15 cellular contexts compared by ENCODE assay signal in genomic region chr7:135362871-135363270, GRCh38.
DNase-seq lines count a peak whose midpoint lies in the region; ATAC-seq and TF ChIP-seq lines count a peak whose summit lies in the region.
"Had no signal": no experiment of that assay in that cellular context is flagged by ENCODE, and none has a peak within 500 bp of the region (broad histone marks: within the 10 kb centered on the region; RNA-seq: fewer than 3 reads in every experiment).

No MANE protein-coding gene starts in this region.

- H3K9ac ChIP-seq in HCT116 (ENCODE audit: low read length), result no peak overlapping the region

- H3K27me3 Mint-ChIP-seq in effector memory CD8-positive, alpha-beta T cell, result no peaks in the 10 kb centered on the region
- H3K27me3 Mint-ChIP-seq: activated naive CD8-positive, alpha-beta T cell treated with anti-CD3 and anti-CD28 coated beads, Interleukin-2, amount 50 U/mL, for 24 hours had no signal

- no peak overlapping the region for H3K4me2 ChIP-seq in HCT116 (ENCODE audit: low read length)

- H3K27me3 ChIP-seq in BE2C (no peaks in the 10 kb centered on the region), HCT116 (ENCODE audit: insufficient read depth, low read length) (no peaks in the 10 kb centered on the region), brain microvascular endothelial cell (replicated peaks) (no peaks in the 10 kb centered on the region), upper lobe of left lung (no peaks in the 10 kb centered on the region)
- H3K27me3 ChIP-seq: ovary had no signal

- H3K27ac Mint-ChIP-seq in effector memory CD8-positive, alpha-beta T cell, result no peak overlapping the region
- H3K27ac Mint-ChIP-seq: activated naive CD8-positive, alpha-beta T cell treated with anti-CD3 and anti-CD28 coated beads, Interleukin-2, amount 50 U/mL, for 24 hours had no signal

- TF ChIP-seq POLR2A in HCT116 (IDR thresholded peaks at IDR 0.05; ENCODE audit: borderline replicate concordance, extremely low read depth, insufficient read depth, insufficient read length) (no peak), upper lobe of left lung (IDR thresholded peaks at IDR 0.05) (no peak)

- no peaks in the 10 kb centered on the region for H3K9me2 ChIP-seq in HCT116 (ENCODE audit: insufficient read depth)

- no peaks in the 10 kb centered on the region for H3K9me3 ChIP-seq in BE2C
- H3K9me3 ChIP-seq in HCT116 (ENCODE audit: control insufficient read depth in 1 of 2, insufficient read depth in 1 of 2, low read depth in 1 of 2, low read length in 2 of 2), result no peaks in the 10 kb centered on the region
- no peaks in the 10 kb centered on the region for H3K9me3 ChIP-seq in upper lobe of left lung
- H3K9me3 ChIP-seq: ovary had no signal

- ATAC-seq in HCT116, result peak; percentile 47; the same call in 1 of the 2 replicates
- ATAC-seq in upper lobe of left lung (ENCODE audit: low FRiP score in 2 of 2), result no peak
- no peak for ATAC-seq in effector memory CD8-positive, alpha-beta T cell (replicated peaks)
- ATAC-seq in GM21526 (IDR thresholded peaks at IDR 0.05; ENCODE audit: low FRiP score, unreplicated experiment), result no peak
- ATAC-seq: activated naive CD8-positive, alpha-beta T cell treated with anti-CD3 and anti-CD28 coated beads, Interleukin-2, amount 50 U/mL, for 24 hours; GM12878; left ventricle myocardium superior had no signal

- TF ChIP-seq RAD21 in HCT116 (IDR thresholded peaks at IDR 0.05; ENCODE audit: low read depth), result no peak

- POLR2A ChIA-PET in HCT116 (lab: Charles Lee) (no interaction called here), RWPE1 (lab: Yijun Ruan, JAX; ENCODE audit: low non-redundant PET) (no interaction called here)

- DNase-seq in BE2C (no peak), HCT116 (ENCODE audit: low read depth, low spot score) (no peak), brain microvascular endothelial cell (no peak), iPS-NIHi7 (ENCODE audit: extremely low spot score) (peak; percentile 51), upper lobe of left lung (no peak), RWPE1 (ENCODE audit: low spot score) (no peak)
- no peak for DNase-seq in effector memory CD8-positive, alpha-beta T cell
- DNase-seq: activated naive CD8-positive, alpha-beta T cell treated with anti-CD3 and anti-CD28 coated beads, Interleukin-2, amount 50 U/mL, for 24 hours; left ventricle myocardium superior; NCI-H2171; NCI-H82; ovary; stimulated activated CD4-positive, alpha-beta T cell treated with anti-CD3 and anti-CD28 coated beads, Interleukin-4, amount 100 ng/mL, for 24 hours had no signal

- peaks cover 2 to 3% of the 10 kb centered on the region in 2 donors for H3K4me1 Mint-ChIP-seq in effector memory CD8-positive, alpha-beta T cell (ENCODE audit: low read depth in 2 of 2)
- H3K4me1 Mint-ChIP-seq: activated naive CD8-positive, alpha-beta T cell treated with anti-CD3 and anti-CD28 coated beads, Interleukin-2, amount 50 U/mL, for 24 hours had no signal

- TF ChIP-seq CTCF in BE2C (IDR thresholded peaks at IDR 0.05; ENCODE audit: low read depth, low read length), result peak; percentile 29
- TF ChIP-seq CTCF in HCT116 (IDR thresholded peaks at IDR 0.05 in 2 of 3, conservative IDR thresholded peaks at IDR 0.05 in 1 of 3; ENCODE audit: borderline replicate concordance in 1 of 3, insufficient read depth in 1 of 3, low read depth in 2 of 3, low read length in 2 of 3), result peak in 2 of 3 experiments; percentile 27 to 41; a peak in 3 of 6 replicates
- TF ChIP-seq CTCF in brain microvascular endothelial cell (IDR thresholded peaks at IDR 0.05; ENCODE audit: low read depth, low read length, missing control alignments), result peak; percentile 33
- TF ChIP-seq CTCF in upper lobe of left lung (IDR thresholded peaks at IDR 0.05), result no peak
- no peak for TF ChIP-seq CTCF in RWPE1 (conservative IDR thresholded peaks at IDR 0.05; ENCODE audit: low read depth)

- RAD21 ChIA-PET in HCT116 (lab: Charles Lee; ENCODE audit: low non-redundant PET in 1 of 2, low total read pairs in 2 of 2, uncharacterized antibody in 2 of 2, unreplicated experiment in 2 of 2), result no interaction called here

- TF ChIP-seq EP300 in upper lobe of left lung (IDR thresholded peaks at IDR 0.05), result no peak

- no peak overlapping the region for H3K4me3 ChIP-seq in BE2C (ENCODE audit: low read depth, low read length)
- no peak overlapping the region for H3K4me3 ChIP-seq in HCT116 (replicated peaks in 1 of 2; ENCODE audit: low read depth in 1 of 2, low read length in 2 of 2)
- H3K4me3 ChIP-seq in brain microvascular endothelial cell (ENCODE audit: low read depth, low read length), result no peak overlapping the region
- no peak overlapping the region for H3K4me3 ChIP-seq in upper lobe of left lung
- H3K4me3 ChIP-seq: GM12878, ovary had no signal

- no peak overlapping the region for H3K4me3 Mint-ChIP-seq in effector memory CD8-positive, alpha-beta T cell
- H3K4me3 Mint-ChIP-seq: activated naive CD8-positive, alpha-beta T cell treated with anti-CD3 and anti-CD28 coated beads, Interleukin-2, amount 50 U/mL, for 24 hours had no signal

- no peaks in the 10 kb centered on the region for H3K79me2 ChIP-seq in HCT116 (ENCODE audit: insufficient read depth, low read length)

- no TSS peak for BruUV-seq in HCT116 (replicated peaks; lab: Mats Ljungman, UMichigan)

- WGBS in upper lobe of left lung, 2 donors, result 94 to 99% methylated on average over 7 of the region's 7 CpGs

- H4K20me1 ChIP-seq in HCT116 (ENCODE audit: insufficient read depth), result no peaks in the 10 kb centered on the region

- H3K27ac ChIP-seq in HCT116 (ENCODE audit: low read depth, low read length), result no peak overlapping the region
- no peak overlapping the region for H3K27ac ChIP-seq in brain microvascular endothelial cell
- H3K27ac ChIP-seq in upper lobe of left lung, result no peak overlapping the region
- H3K27ac ChIP-seq in RWPE1, result no peak overlapping the region
- H3K27ac ChIP-seq: ovary had no signal

- CTCF ChIA-PET in HCT116 (lab: Charles Lee) (no interaction called here), RWPE1 (lab: Yijun Ruan, JAX) (interaction anchor here (0.6 kb wide), 1 partner anchor 97 kb away, joined by 4 read pairs; no protein-coding TSS in a partner anchor)

- H3K36me3 Mint-ChIP-seq in effector memory CD8-positive, alpha-beta T cell (ENCODE audit: insufficient read depth), result peaks cover 4% of the 10 kb centered on the region

- no peak overlapping the region for H2AFZ ChIP-seq in HCT116 (ENCODE audit: low read depth, low read length, poor library complexity, severe bottlenecking)

- H3K4me1 ChIP-seq in BE2C, result no peaks in the 10 kb centered on the region
- no peaks in the 10 kb centered on the region for H3K4me1 ChIP-seq in HCT116 (ENCODE audit: control insufficient read depth in 1 of 2, insufficient read depth in 2 of 2, low read length in 2 of 2)
- no peaks in the 10 kb centered on the region for H3K4me1 ChIP-seq in upper lobe of left lung

- H3K9me3 Mint-ChIP-seq in effector memory CD8-positive, alpha-beta T cell, result no peaks in the 10 kb centered on the region

- intact Hi-C loops in HCT116 (cut with micrococcal nuclease), result no loop called here

- H3K36me3 ChIP-seq in BE2C, result peaks cover 3% of the 10 kb centered on the region; the same call in 1 of the 2 replicates
- peaks cover 0 to 6% of the 10 kb centered on the region in 2 experiments; a peak in 1 of 4 replicates for H3K36me3 ChIP-seq in HCT116 (ENCODE audit: control insufficient read depth in 1 of 2, insufficient read depth in 2 of 2, low read length in 2 of 2)
- peaks cover 8% of the 10 kb centered on the region for H3K36me3 ChIP-seq in brain microvascular endothelial cell (replicated peaks)
- H3K36me3 ChIP-seq in upper lobe of left lung, result peaks cover 0 to 13% (median 2%) of the 10 kb centered on the region in 4 donors
- H3K36me3 ChIP-seq: ovary had no signal

- in situ Hi-C loops in brain microvascular endothelial cell (cut with HindIII; ENCODE audit: low pct_ligation_motif_present, low sequenced_read_pairs), result no loop called here

TF ChIP-seq in HCT116, 20 proteins besides CTCF, POLR2A, EP300 and RAD21 (continues in another document):
- TF ChIP-seq ELF1 (IDR thresholded peaks at IDR 0.05; ENCODE audit: borderline replicate concordance, low read depth), result no peak
- TF ChIP-seq ZFX (IDR thresholded peaks at IDR 0.05), result no peak
- TF ChIP-seq CEBPB (IDR thresholded peaks at IDR 0.05; ENCODE audit: low read depth), result no peak
- no peak for TF ChIP-seq FOSL1 (IDR thresholded peaks at IDR 0.05; ENCODE audit: low read depth)
- TF ChIP-seq EZH2 (IDR thresholded peaks at IDR 0.05), result no peak
- TF ChIP-seq EGR1 (IDR thresholded peaks at IDR 0.05; ENCODE audit: low read depth), result no peak
- no peak for TF ChIP-seq EZH2phosphoT487 (IDR thresholded peaks at IDR 0.05; ENCODE audit: borderline replicate concordance)
- no peak for TF ChIP-seq YY1 (IDR thresholded peaks at IDR 0.05; ENCODE audit: extremely low read depth, insufficient replicate concordance, low read depth, low read length)
- no peak for TF ChIP-seq SP1 (IDR thresholded peaks at IDR 0.05; ENCODE audit: low read depth)
- TF ChIP-seq CBX3 (IDR thresholded peaks at IDR 0.05; ENCODE audit: low read depth), result no peak
- no peak for TF ChIP-seq REST (IDR thresholded peaks at IDR 0.05; ENCODE audit: low read depth)
- TF ChIP-seq JUND (IDR thresholded peaks at IDR 0.05), result no peak

Comparison
In these comparisons a context has a peak if more than half of its experiments do, and no peak if none do; other contexts are left out.
1. CTCF ChIP-seq: peak in BE2C (single experiment), HCT116 (2 of 3) and brain microvascular endothelial cell (single experiment); none in upper lobe of left lung (0 of 6) and RWPE1 (single experiment).